Comparison of ENCODE assay signal across 1 cellular context in the genomic region with DNA sequence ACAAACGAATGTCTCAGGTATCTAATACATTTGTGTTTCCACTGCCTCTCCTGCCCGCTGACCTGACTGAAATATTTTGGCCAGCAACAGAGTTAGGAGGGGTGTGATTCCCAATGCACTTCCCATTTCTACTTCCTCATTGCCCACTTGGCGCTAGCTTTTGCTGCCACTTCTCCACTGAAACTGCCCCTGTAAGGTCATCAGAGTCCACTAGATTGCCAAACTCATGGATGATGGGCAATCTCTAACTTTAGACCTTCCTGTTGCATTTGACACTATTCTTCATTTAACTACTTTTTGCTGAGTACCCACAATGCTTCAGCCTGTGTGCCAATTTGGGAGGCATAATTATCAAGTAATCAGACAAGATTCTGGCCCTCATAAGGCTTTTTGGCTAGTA.
TF ChIP-seq lines count a peak whose summit lies in the region.

No MANE protein-coding gene starts in this region.

TF ChIP-seq in K562, 482 proteins besides CTCF, POLR2A, EP300 and RAD21:
- TF ChIP-seq SAP30 (IDR thresholded peaks at IDR 0.05; ENCODE audit: borderline replicate concordance, insufficient read depth, low read depth, low read length, poor library complexity, severe bottlenecking) (no peak), SPI1 (IDR thresholded peaks at IDR 0.05; ENCODE audit: borderline replicate concordance, low read depth, low read length) (0 out of 2 replicates have a peak, but pooled peaks have one; percentile 15)
